In the genomic region with DNA sequence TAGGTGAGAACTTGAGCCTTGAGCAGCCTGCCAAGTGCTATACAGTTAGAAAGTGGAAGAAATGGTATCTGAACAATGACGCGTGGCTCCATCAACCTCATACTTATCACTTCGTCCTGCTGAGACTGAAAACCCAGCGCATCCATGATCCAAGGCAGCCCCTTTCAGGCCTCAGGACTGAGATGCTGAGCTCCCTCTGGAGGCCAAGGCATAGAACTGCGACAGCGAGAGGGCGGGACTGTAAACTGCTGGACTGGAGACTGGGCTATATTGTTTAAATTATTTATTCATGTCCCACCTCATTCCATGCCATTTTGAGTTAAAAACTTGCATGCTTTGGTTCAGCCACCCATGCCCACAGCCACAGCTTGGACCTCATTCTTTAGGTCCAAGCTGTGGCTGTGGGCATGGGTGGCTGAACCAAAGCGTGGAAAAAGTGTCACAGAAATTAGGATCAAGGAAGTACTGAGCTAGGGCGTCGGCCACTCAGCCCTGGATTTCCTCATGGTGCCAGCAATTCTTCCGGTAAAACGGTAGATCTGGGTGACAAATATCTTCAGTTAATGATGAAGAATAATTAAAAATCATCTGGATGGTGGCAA, we compare ENCODE assay signal across 9 cellular contexts.
DNase-seq lines count a peak whose midpoint lies in the region; FAIRE-seq and TF ChIP-seq lines count a peak whose summit lies in the region.
"Had no signal": no experiment of that assay in that cellular context is flagged by ENCODE, and none has a peak within 500 bp of the region (broad histone marks: within the 10 kb centered on the region; RNA-seq: fewer than 3 reads in every experiment).

No MANE protein-coding gene starts in this region.

- CTCF ChIA-PET in activated naive CD4-positive, alpha-beta T cell treated with anti-CD3 and anti-CD28 coated beads for 36 hours (lab: Charles Lee): no interaction called here

- no peaks in the 10 kb centered on the region for H3K4me1 Mint-ChIP-seq in activated naive CD4-positive, alpha-beta T cell treated with anti-CD3 and anti-CD28 coated beads for 36 hours (ENCODE audit: low read depth)

- H3K4me3 ChIP-seq in astrocyte of the cerebellum (ENCODE audit: low read depth, low read length): no peak overlapping the region
- H3K4me3 ChIP-seq in coronary artery: no peak overlapping the region

- no peak overlapping the region for H3K4me3 Mint-ChIP-seq in activated naive CD4-positive, alpha-beta T cell treated with anti-CD3 and anti-CD28 coated beads for 36 hours

- intact Hi-C loops in activated naive CD4-positive, alpha-beta T cell treated with anti-CD3 and anti-CD28 coated beads for 36 hours (cut with micrococcal nuclease): no loop called here

- H3K9me3 Mint-ChIP-seq in activated naive CD4-positive, alpha-beta T cell treated with anti-CD3 and anti-CD28 coated beads for 36 hours: no peaks in the 10 kb centered on the region

- TF ChIP-seq CTCF in astrocyte of the cerebellum (IDR thresholded peaks at IDR 0.05; ENCODE audit: low read depth, low read length, missing control alignments): peak; percentile 98
- TF ChIP-seq CTCF in coronary artery (IDR thresholded peaks at IDR 0.05): no peak

- no peak overlapping the region for H3K27ac ChIP-seq in coronary artery

- in situ Hi-C loops in astrocyte of the cerebellum (cut with HindIII; ENCODE audit: low sequenced_read_pairs): no loop called here

- no peaks in the 10 kb centered on the region for H3K36me3 Mint-ChIP-seq in activated naive CD4-positive, alpha-beta T cell treated with anti-CD3 and anti-CD28 coated beads for 36 hours (ENCODE audit: low read depth)
- H3K36me3 Mint-ChIP-seq: activated naive CD4-positive, alpha-beta T cell treated with anti-CD3 and anti-CD28 coated beads, Interleukin-2, amount 50 U/mL, for 72 hours had no signal

- H3K27ac Mint-ChIP-seq in activated naive CD4-positive, alpha-beta T cell treated with anti-CD3 and anti-CD28 coated beads for 36 hours: no peak overlapping the region
- H3K27ac Mint-ChIP-seq: activated naive CD4-positive, alpha-beta T cell treated with anti-CD3 and anti-CD28 coated beads, Interleukin-2, amount 50 U/mL, for 72 hours had no signal

- H3K27me3 Mint-ChIP-seq in activated naive CD4-positive, alpha-beta T cell treated with anti-CD3 and anti-CD28 coated beads for 36 hours (ENCODE audit: low read depth): peaks cover 2% of the 10 kb centered on the region

- DNase-seq in activated naive CD4-positive, alpha-beta T cell treated with anti-CD3 and anti-CD28 coated beads for 36 hours: peak; percentile 13
- no peak for DNase-seq in activated naive CD4-positive, alpha-beta T cell treated with Interleukin-2 at 50 U/mL for 16 hours
- DNase-seq in M059J (ENCODE audit: low read depth): peak; percentile 40
- peak; percentile 55 for DNase-seq in astrocyte of the cerebellum (ENCODE audit: low read depth)
- DNase-seq in islet precursor cell: peak; percentile 83
- peak; percentile 80 for DNase-seq in urothelium cell line (ENCODE audit: low spot score)
- DNase-seq in HPDE6-E6E7 (ENCODE audit: extremely low spot score): no peak
- no peak for DNase-seq in coronary artery (ENCODE audit: low spot score)

- FAIRE-seq in urothelium cell line (lab: Jason Lieb, UNC): peak; percentile 71

Comparison
In these comparisons a context has a peak if more than half of its experiments do, and no peak if none do; other contexts are left out.
1. DNase-seq: peak in activated naive CD4-positive, alpha-beta T cell treated with anti-CD3 and anti-CD28 coated beads for 36 hours (single experiment), M059J (single experiment), astrocyte of the cerebellum (single experiment), islet precursor cell (single experiment) and urothelium cell line (single experiment); none in activated naive CD4-positive, alpha-beta T cell treated with Interleukin-2 at 50 U/mL for 16 hours (single experiment), HPDE6-E6E7 (single experiment) and coronary artery (single experiment).